In genomic region chr3:46500631-46501377, GRCh38 we compare ENCODE assay signal across 12 cellular contexts. TPM values are rescaled to one million over a fixed set of nuclear protein-coding genes. Genes with fewer than 3 reads are reported as not detected.
DNase-seq lines count a peak whose midpoint lies in the region; ATAC-seq, FAIRE-seq and TF ChIP-seq lines count a peak whose summit lies in the region.
"Had no signal": no experiment of that assay in that cellular context is flagged by ENCODE, and none has a peak within 500 bp of the region (broad histone marks: within the 10 kb centered on the region; RNA-seq: fewer than 3 reads in every experiment).

No MANE protein-coding gene starts in this region.

- no TSS peak for BruUV-seq in GM12878 (replicated peaks; lab: Mats Ljungman, UMichigan)

- WGBS in GM12878 (ENCODE audit: insufficient coverage, insufficient replicate concordance, low lambda C conversion rate, missing lambda C conversion rate): 41% methylated on average over 3 of the region's 3 CpGs
- 80% methylated on average over 3 of the region's 3 CpGs for WGBS in psoas muscle, 3 donors
- WGBS in H9 (ENCODE audit: extremely low coverage, insufficient read length, low lambda C conversion rate): no CpG with 5 or more reads among the region's 3 CpGs

- H3K79me1 ChIP-seq in H9 (ENCODE audit: insufficient read depth, low read depth, low read length, poor library complexity, severe bottlenecking): no peaks in the 10 kb centered on the region

- no peak overlapping the region for H2BK15ac ChIP-seq in H9 (ENCODE audit: low read depth, low read length)

- no peak overlapping the region for H2BK5ac ChIP-seq in H9 (ENCODE audit: insufficient read length, low read length)

- in situ Hi-C loops in GM12878 (cut with MboI): no loop called here

- no peak overlapping the region for H3K4ac ChIP-seq in H9 (ENCODE audit: low read depth, low read length)

- H4K20me1 ChIP-seq in GM12878 (ENCODE audit: control insufficient read depth, insufficient read depth) (no peaks in the 10 kb centered on the region), H9 (ENCODE audit: control insufficient read depth, insufficient read depth, insufficient read length) (no peaks in the 10 kb centered on the region)

- intact Hi-C loops in GM12878 (cut with micrococcal nuclease; ENCODE audit: unreplicated experiment): loop anchor here (5.0 kb wide), 1 partner anchor 36 kb away; no protein-coding TSS in a partner anchor
- intact Hi-C loops in psoas muscle (cut with DNase I): loop anchor here in 1 of 2 donors (5.0 kb wide), 1 partner anchor 46 kb away; no protein-coding TSS in a partner anchor

- H3T11ph ChIP-seq in H9 (ENCODE audit: low read length): no peak overlapping the region

- peak; percentile 71 for DNase-seq in ELR (ENCODE audit: low read depth)
- peak; percentile 67 for DNase-seq in Jurkat, Clone E6-1 (ENCODE audit: low read depth, low spot score)
- peak; percentile 38 for DNase-seq in GM12878 (ENCODE audit: low read depth, low spot score)
- no peak for DNase-seq in psoas muscle
- DNase-seq in H9: no peak
- no peak for DNase-seq in islet precursor cell
- DNase-seq in activated CD4-positive, alpha-beta T cell treated with anti-CD3 and anti-CD28 coated beads for 48 hours: no peak
- DNase-seq: activated CD8-positive, alpha-beta memory T cell treated with anti-CD3 and anti-CD28 coated beads, Interleukin-2, amount 50 U/mL, for 4 hours; endodermal cell had no signal

- H3K79me2 ChIP-seq in GM12878 (ENCODE audit: control insufficient read depth, insufficient read depth, low read length) (no peaks in the 10 kb centered on the region), H9 (ENCODE audit: insufficient read depth, low read length) (no peaks in the 10 kb centered on the region)

- H2BK12ac ChIP-seq in H9 (ENCODE audit: insufficient read length, low read depth, low read length): no peak overlapping the region

- peak overlapping the region; percentile 0; the same call in 1 of the 2 replicates for H3K9ac ChIP-seq in GM12878 (ENCODE audit: control insufficient read depth, insufficient read depth, low read length)
- no peak overlapping the region for H3K9ac ChIP-seq in H9 (ENCODE audit: extremely low read depth, insufficient read length, low read length)

- no peak overlapping the region for H3K4me3 ChIP-seq in Jurkat, Clone E6-1 (ENCODE audit: low read length)
- H3K4me3 ChIP-seq in GM12878 (no peak overlapping the region), psoas muscle (no peak overlapping the region)
- H3K4me3 ChIP-seq: skin epidermis had no signal

- RAD21 ChIA-PET in GM12878 (lab: Charles Lee; ENCODE audit: unreplicated experiment): no interaction called here

- ATAC-seq in GM12878: peak; percentile 77
- no peak for ATAC-seq in psoas muscle
- no peak for ATAC-seq in HG02885 (IDR thresholded peaks at IDR 0.05; ENCODE audit: poor library complexity, unreplicated experiment)

- peaks cover 2% of the 10 kb centered on the region; the same call in 2 of the 3 replicates for H3K9me3 ChIP-seq in GM12878 (replicated peaks; ENCODE audit: control insufficient read depth, insufficient read depth, low read length)
- no peaks in the 10 kb centered on the region for H3K9me3 ChIP-seq in psoas muscle
- no peaks in the 10 kb centered on the region for H3K9me3 ChIP-seq in H9 (ENCODE audit: control insufficient read depth, low read depth, low read length)

- H3K9me3 Mint-ChIP-seq in H9: no peaks in the 10 kb centered on the region; a peak in 3 of 5 replicates
- H3K9me3 Mint-ChIP-seq: endodermal cell had no signal

- no peak overlapping the region for H3K18ac ChIP-seq in H9 (ENCODE audit: insufficient read length, low read depth, low read length)

- H3K4me1 ChIP-seq in GM12878 (ENCODE audit: control insufficient read depth, insufficient read depth, low read length) (peaks cover 24% of the 10 kb centered on the region), psoas muscle (peaks cover 30% of the 10 kb centered on the region), H9 (ENCODE audit: insufficient read depth, low read length) (peaks cover 8% of the 10 kb centered on the region)

- H3K36me3 Mint-ChIP-seq in H9 (ENCODE audit: insufficient read depth in 1 of 3, low read depth in 3 of 3): peaks cover 0 to 2% (median 0%) of the 10 kb centered on the region in 3 experiments; a peak in 2 of 7 replicates

- peak in 1 of 2 experiments; percentile 50; a peak in 2 of 4 replicates for TF ChIP-seq EP300 in GM12878 (IDR thresholded peaks at IDR 0.05; ENCODE audit: borderline replicate concordance in 1 of 2, control insufficient read depth in 1 of 2, low read depth in 2 of 2, low read length in 2 of 2)

- no peak overlapping the region for H2AK5ac ChIP-seq in H9 (ENCODE audit: insufficient read length, low read length)

- H2AFZ ChIP-seq in GM12878 (ENCODE audit: control insufficient read depth, low read depth, low read length) (peak overlapping the region; percentile 43), H9 (ENCODE audit: low read length) (no peak overlapping the region)

- no peak overlapping the region for H3K23ac ChIP-seq in H9 (ENCODE audit: insufficient read length, low read depth, low read length)

- no peak for TF ChIP-seq POLR2A in GM12878 (IDR thresholded peaks at IDR 0.05; ENCODE audit: low read depth, low read length)

- SMC1A ChIA-PET in GM12878 (lab: Charles Lee; ENCODE audit: uncharacterized antibody, unreplicated experiment): interaction anchor here (1.5 to 1.6 kb wide), 2 partner anchors 12 to 38 kb away, joined by 6 to 7 read pairs; no protein-coding TSS in a partner anchor

- no peak overlapping the region for H3K56ac ChIP-seq in H9 (ENCODE audit: insufficient read length, low read depth, low read length)

- H3K27me3 ChIP-seq in GM12878 (replicated peaks in 1 of 2; ENCODE audit: control insufficient read depth in 2 of 2, insufficient read depth in 2 of 2, low read length in 1 of 2) (peaks cover 0 to 3% of the 10 kb centered on the region in 2 experiments; a peak in 1 of 4 replicates), psoas muscle (ENCODE audit: insufficient read depth in 3 of 3, low read length in 2 of 3) (no peaks in the 10 kb centered on the region), H9 (ENCODE audit: insufficient read depth, low read length) (no peaks in the 10 kb centered on the region)

- no peak for TF ChIP-seq RAD21 in GM12878 (IDR thresholded peaks at IDR 0.05; ENCODE audit: insufficient read depth, low read depth, low read length)

- POLR2A ChIA-PET in GM12878 (lab: Charles Lee): no interaction called here

- H3K36me3 ChIP-seq in GM12878 (ENCODE audit: control insufficient read depth in 2 of 2, insufficient read depth in 2 of 2, low read length in 1 of 2) (no peaks in the 10 kb centered on the region), psoas muscle (ENCODE audit: insufficient read depth in 1 of 2, low read depth in 1 of 2) (no peaks in the 10 kb centered on the region)

- no peak overlapping the region for H2BK20ac ChIP-seq in H9 (ENCODE audit: low read depth, low read length, poor library complexity, severe bottlenecking)

- H3K27ac Mint-ChIP-seq in H9: no peak overlapping the region
- H3K27ac Mint-ChIP-seq: endodermal cell had no signal

- peaks cover 3% of the 10 kb centered on the region; the same call in 1 of the 2 replicates for H3K27me3 Mint-ChIP-seq in H9 (ENCODE audit: low read depth)

- peaks cover 30 to 42% of the 10 kb centered on the region in 2 experiments for H3K4me1 Mint-ChIP-seq in H9

- no peak overlapping the region for H3K27ac ChIP-seq in GM12878 (ENCODE audit: control insufficient read depth, insufficient read depth)
- peak overlapping the region; percentile 4 for H3K27ac ChIP-seq in psoas muscle
- no peak overlapping the region for H3K27ac ChIP-seq in H9 (ENCODE audit: insufficient read length, low read depth, low read length)
- H3K27ac ChIP-seq: skin epidermis had no signal

- FAIRE-seq in GM12878 (lab: Jason Lieb, UNC): peak; percentile 18
- FAIRE-seq: D721Med had no signal

- CTCF ChIA-PET in GM12878 (lab: Yijun Ruan, JAX): interaction anchor here (0.8 to 6.0 kb wide), 5 partner anchors 12 to 129 kb away, joined by 3 to 36 read pairs (median 7); no protein-coding TSS in a partner anchor

- H2BK120ac ChIP-seq in H9 (ENCODE audit: low read depth, low read length, poor library complexity, severe bottlenecking): no peak overlapping the region

- no peak overlapping the region for H4K5ac ChIP-seq in H9 (ENCODE audit: insufficient read length, low read depth, low read length)

- peak overlapping the region; percentile 63; the same call in 1 of the 2 replicates for H3K4me2 ChIP-seq in GM12878 (ENCODE audit: control insufficient read depth, insufficient read depth)
- no peak overlapping the region for H3K4me2 ChIP-seq in H9 (ENCODE audit: insufficient read depth, insufficient read length, low read length)

- H3K4me3 Mint-ChIP-seq in H9: no peak overlapping the region
- H3K4me3 Mint-ChIP-seq: endodermal cell had no signal

- H3K23me2 ChIP-seq in H9 (ENCODE audit: insufficient read length, low read depth, low read length, poor library complexity, severe bottlenecking): no peaks in the 10 kb centered on the region

- TF ChIP-seq CTCF in GM12878 (IDR thresholded peaks at IDR 0.05 in 2 of 3, conservative IDR thresholded peaks at IDR 0.05 in 1 of 3; ENCODE audit: control insufficient read depth in 2 of 3, extremely low read depth in 1 of 3, insufficient read depth in 1 of 3, low read depth in 3 of 3, low read length in 3 of 3): no peak
- no peak for TF ChIP-seq CTCF in psoas muscle (IDR thresholded peaks at IDR 0.05)
- TF ChIP-seq CTCF in H9 (conservative IDR thresholded peaks at IDR 0.05): no peak

- no peak overlapping the region for H4K8ac ChIP-seq in H9 (replicated peaks; ENCODE audit: insufficient read length, low read depth, low read length)

- no peak overlapping the region for H3K14ac ChIP-seq in H9 (ENCODE audit: insufficient read depth, low read length)

- no peak overlapping the region for H4K91ac ChIP-seq in H9 (ENCODE audit: insufficient read length, low read depth, low read length)

RNA-seq across cellular contexts. Expression of gene RTP3, which starts 3.0 kb away (rescaled TPM):
- not detected for polyA plus RNA-seq in Jurkat, Clone E6-1 (2012; ENCODE audit: insufficient read depth, insufficient read length)
- total RNA-seq in GM12878 (2013; cell fraction: nucleolus; rRNA removed): not detected in 2 replicates
- total RNA-seq in GM12878 (2014; rRNA removed) (not detected in 2 replicates), GM12878 (2014; rRNA removed; fragmentation: Illumina TruSeq; extraction: Trizol) (not detected in 2 replicates), GM12878 (2021) (not detected in 2 replicates), psoas muscle (not detected), H9 (2021) (not detected in 2 replicates)
- not detected for polyA plus RNA-seq in GM12878 (2011; ENCODE audit: low read depth)
- polyA plus RNA-seq in GM12878 (2011; rRNA removed) (not detected in 2 replicates), GM12878 (2014; fragmentation: Illumina TruSeq; extraction: Trizol) (not detected in 2 replicates), GM12878 (2014; fragmentation: Nextera tagmentation; extraction: Ambion mirVana) (under 1 TPM in 1 of 2 experiments, not detected in 1; 0.06 TPM), GM12878 (2014; rRNA removed) (not detected in 2 replicates), GM12878 (2016; fragmentation: Nextera tagmentation; extraction: Ambion mirVana) (not detected), psoas muscle (under 1 TPM in 1 of 3 donors, not detected in 2; 0.01 TPM)
- not detected in 2 replicates for polyA plus RNA-seq in GM12878 (2011; cell fraction: cytosol; rRNA removed)
- polyA plus RNA-seq in GM12878 (2011; cell fraction: nucleus; rRNA removed): not detected in 2 replicates
- polyA plus RNA-seq in GM12878 (2012): not detected in 2 replicates
- not detected in 2 replicates for polyA minus RNA-seq in GM12878 (2011; rRNA and poly(A)+ RNA removed)
- not detected in 2 replicates for polyA minus RNA-seq in GM12878 (2011; cell fraction: cytosol; rRNA and poly(A)+ RNA removed)
- not detected in 2 replicates for polyA minus RNA-seq in GM12878 (2011; cell fraction: nucleus; rRNA and poly(A)+ RNA removed)
- total RNA-seq: endodermal cell had no signal

RNA-seq across cellular contexts. Expression of gene LTF, which starts 36.1 kb away (rescaled TPM):
- polyA plus RNA-seq in Jurkat, Clone E6-1 (2012; ENCODE audit: insufficient read depth, insufficient read length): not detected
- total RNA-seq in GM12878 (2013; cell fraction: nucleolus; rRNA removed): not detected in 2 replicates
- 0.44 TPM in 1 of 2 replicates, not detected in the other for total RNA-seq in GM12878 (2014; rRNA removed)
- total RNA-seq in GM12878 (2014; rRNA removed; fragmentation: Illumina TruSeq; extraction: Trizol): not detected in 2 replicates
- 0.31 TPM in 1 of 2 replicates, not detected in the other for total RNA-seq in GM12878 (2021)
- polyA plus RNA-seq in GM12878 (2011; ENCODE audit: low read depth): not detected
- polyA plus RNA-seq in GM12878 (2011; rRNA removed): not detected in 2 replicates
- polyA plus RNA-seq in GM12878 (2011; cell fraction: cytosol; rRNA removed): not detected in 2 replicates
- not detected in 2 replicates for polyA plus RNA-seq in GM12878 (2011; cell fraction: nucleus; rRNA removed)
- 0.06 TPM in 1 of 2 replicates, not detected in the other for polyA plus RNA-seq in GM12878 (2012)
- polyA plus RNA-seq in GM12878 (2014; fragmentation: Illumina TruSeq; extraction: Trizol): 0.03 TPM in 1 of 2 replicates, not detected in the other
- polyA plus RNA-seq in GM12878 (2014; fragmentation: Nextera tagmentation; extraction: Ambion mirVana): not detected
- not detected in 2 replicates for polyA plus RNA-seq in GM12878 (2014; rRNA removed)
- not detected for polyA plus RNA-seq in GM12878 (2016; fragmentation: Nextera tagmentation; extraction: Ambion mirVana)
- polyA minus RNA-seq in GM12878 (2011; rRNA and poly(A)+ RNA removed): not detected in 2 replicates
- polyA minus RNA-seq in GM12878 (2011; cell fraction: cytosol; rRNA and poly(A)+ RNA removed): not detected in 2 replicates
- polyA minus RNA-seq in GM12878 (2011; cell fraction: nucleus; rRNA and poly(A)+ RNA removed): not detected in 2 replicates
- 1 to 10 TPM; 2.0 to 3.8 (median 3.2) TPM for total RNA-seq in psoas muscle
- 1 to 10 TPM in 1 of 3 donors, under 1 TPM in 2; 0.73 to 1.9 (median 0.94) TPM for polyA plus RNA-seq in psoas muscle
- not detected in 2 replicates for total RNA-seq in H9 (2021)

Comparison
In these comparisons a context has a peak if more than half of its experiments do, and no peak if none do; other contexts are left out.
1. DNase-seq: peak in ELR (single experiment), Jurkat, Clone E6-1 (single experiment) and GM12878 (single experiment); none in psoas muscle (0 of 2), H9 (single experiment), islet precursor cell (single experiment) and activated CD4-positive, alpha-beta T cell treated with anti-CD3 and anti-CD28 coated beads for 48 hours (single experiment).